In the genomic region with DNA sequence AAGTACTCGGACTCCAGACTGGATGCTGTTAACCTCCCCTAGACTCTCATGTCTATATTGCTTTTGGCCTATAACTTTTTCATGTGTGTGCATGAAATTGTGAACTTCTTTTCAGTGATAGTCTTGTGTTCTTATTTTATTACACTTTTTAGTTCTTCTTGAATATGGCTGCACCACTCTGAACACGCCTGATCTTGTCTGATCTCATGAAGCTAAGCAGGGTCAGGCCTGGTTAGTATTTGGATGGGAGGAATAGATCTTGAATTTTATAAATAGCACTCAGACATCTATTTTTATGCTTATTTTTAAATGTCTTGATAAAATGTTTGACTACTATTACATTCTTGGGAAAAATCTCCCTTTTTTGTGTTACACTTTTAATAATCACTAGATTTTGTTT, we compare ENCODE assay signal across 24 cellular contexts. TPM values are rescaled to one million over a fixed set of nuclear protein-coding genes. Genes with fewer than 3 reads are reported as not detected.
A peak's percentile ranks its signal among the peaks of the same experiment; 100 is the strongest.
DNase-seq lines count a peak whose midpoint lies in the region; ATAC-seq, FAIRE-seq and TF ChIP-seq lines count a peak whose summit lies in the region.
"Had no signal": no experiment of that assay in that cellular context is flagged by ENCODE, and none has a peak within 500 bp of the region (broad histone marks: within the 10 kb centered on the region; RNA-seq: fewer than 3 reads in every experiment).

No MANE protein-coding gene starts in this region.

- H3K27ac Mint-ChIP-seq in neural progenitor cell = no peak overlapping the region
- H3K27ac Mint-ChIP-seq in activated T-helper 2 cell treated with anti-CD3 and anti-CD28 coated beads, Interferon-gamma antibody, Interleukin-2, Interleukin-4, amounts not matched to agents 10 μg/mL and 5 μg/mL and 100 μg/mL, durations not matched to agents 14 hours and 24 hours and 36 hours = no peak overlapping the region
- H3K27ac Mint-ChIP-seq: activated CD4-positive, alpha-beta memory T cell treated with anti-CD3 and anti-CD28 coated beads for 36 hours; stimulated activated naive CD8-positive, alpha-beta T cell treated with anti-CD3 and anti-CD28 coated beads, Interleukin-15, Interleukin-2, amounts not matched to agents 100 ng/mL and 50 ng/mL, for 24 hours had no signal

- WGBS in prostate gland = 84% methylated on average over 2 of the region's 2 CpGs

- H3K36me3 Mint-ChIP-seq in neural progenitor cell = peaks cover 11% of the 10 kb centered on the region
- H3K36me3 Mint-ChIP-seq in activated T-helper 2 cell treated with anti-CD3 and anti-CD28 coated beads, Interferon-gamma antibody, Interleukin-2, Interleukin-4, amounts not matched to agents 10 μg/mL and 5 μg/mL and 100 μg/mL, durations not matched to agents 14 hours and 24 hours and 36 hours (ENCODE audit: low read depth) = peaks cover 9% of the 10 kb centered on the region

- dilution Hi-C loops in endothelial cell of umbilical vein (cut with MboI; ENCODE audit: extremely low pct_ligation_motif_present, low sequenced_read_pairs) = no loop called here

- H3F3A ChIP-seq in neural progenitor cell (ENCODE audit: low read depth) = peaks cover 15% of the 10 kb centered on the region

- H3K9me1 ChIP-seq in endothelial cell of umbilical vein (replicated peaks; ENCODE audit: control insufficient read depth, extremely low read depth, insufficient read depth, low read length) = no peaks in the 10 kb centered on the region

- H4K20me1 ChIP-seq in endothelial cell of umbilical vein (replicated peaks; ENCODE audit: control insufficient read depth, extremely low read depth, insufficient read depth, low read length) (no peaks in the 10 kb centered on the region), neural progenitor cell (ENCODE audit: low read depth) (no peaks in the 10 kb centered on the region)

- POLR2A ChIA-PET in endothelial cell of umbilical vein (lab: Charles Lee) = interaction anchor here (0.6 kb wide), 1 partner anchor 87 kb away, joined by 4 read pairs; no protein-coding TSS in a partner anchor

- TSS peak; percentile 71 for BruUV-seq in endothelial cell of umbilical vein (replicated peaks; lab: Mats Ljungman, UMichigan)

- H3K4me1 ChIP-seq in ACC112 (ENCODE audit: control insufficient read depth, insufficient read depth, low read length, unreplicated experiment) (peaks cover 14% of the 10 kb centered on the region), HUES6 (ENCODE audit: control insufficient read depth, insufficient read depth, low read length) (peaks cover 30% of the 10 kb centered on the region), endothelial cell of umbilical vein (ENCODE audit: control insufficient read depth, extremely low read depth, insufficient read depth, low read length) (peaks cover 6% of the 10 kb centered on the region), prostate gland (replicated peaks) (no peaks in the 10 kb centered on the region), neural progenitor cell (peaks cover 18% of the 10 kb centered on the region)

- H3K4me3 ChIP-seq in ACC112 (ENCODE audit: low read depth, low read length) = no peak overlapping the region
- no peak overlapping the region for H3K4me3 ChIP-seq in HUES6 (ENCODE audit: low read depth, low read length)
- H3K4me3 ChIP-seq in endothelial cell of umbilical vein (replicated peaks in 1 of 3; ENCODE audit: insufficient read depth in 1 of 3, low read depth in 1 of 3, low read length in 3 of 3) = no peak overlapping the region
- H3K4me3 ChIP-seq in prostate gland = no peak overlapping the region
- H3K4me3 ChIP-seq in neural progenitor cell = no peak overlapping the region
- H3K4me3 ChIP-seq: lung had no signal

- TF ChIP-seq POLR2A in endothelial cell of umbilical vein (IDR thresholded peaks at IDR 0.05; ENCODE audit: low read depth, low read length) = no peak
- no peak for TF ChIP-seq POLR2A in prostate gland (IDR thresholded peaks at IDR 0.05)

- no peak for ATAC-seq in GM18867 (IDR thresholded peaks at IDR 0.05; ENCODE audit: unreplicated experiment)

- DNase-seq in endothelial cell of umbilical vein (ENCODE audit: low read depth, low spot score) (peak; percentile 10), prostate gland (ENCODE audit: low spot score) (no peak), neural progenitor cell (ENCODE audit: low spot score) (no peak)
- DNase-seq in activated T-helper 2 cell treated with anti-CD3 and anti-CD28 coated beads, Interferon-gamma antibody, Interleukin-2, Interleukin-4, amounts not matched to agents 10 μg/mL and 5 μg/mL and 100 μg/mL, durations not matched to agents 14 hours and 24 hours and 36 hours (ENCODE audit: low spot score) = no peak
- DNase-seq: activated CD4-positive, alpha-beta memory T cell treated with anti-CD3 and anti-CD28 coated beads for 36 hours; activated CD4-positive, CD25-positive, alpha-beta regulatory T cell; activated naive CD4-positive, alpha-beta T cell treated with Interleukin-2 at 50 U/mL for 16 hours; amniotic stem cell; DMS53; GF-D8; islet precursor cell; NCI-H1105; NCI-H2029; NCI-H2227 treated with DMSO at 0.1 percent for 48 hours; NCI-H748 treated with DMSO at 0.1 percent for 48 hours; T-helper 9 cell; trophoblast cell had no signal

- H2AFZ ChIP-seq in ACC112 (ENCODE audit: low read length, unreplicated experiment) (peak overlapping the region; percentile 21), endothelial cell of umbilical vein (ENCODE audit: low read depth, low read length) (no peak overlapping the region), neural progenitor cell (replicated peaks) (no peak overlapping the region)

- peaks cover 16% of the 10 kb centered on the region for H3K9me3 Mint-ChIP-seq in neural progenitor cell
- peaks cover 13% of the 10 kb centered on the region for H3K9me3 Mint-ChIP-seq in activated T-helper 2 cell treated with anti-CD3 and anti-CD28 coated beads, Interferon-gamma antibody, Interleukin-2, Interleukin-4, amounts not matched to agents 10 μg/mL and 5 μg/mL and 100 μg/mL, durations not matched to agents 14 hours and 24 hours and 36 hours

- H3K79me2 ChIP-seq in ACC112 (ENCODE audit: control insufficient read depth, insufficient read depth, low read length, unreplicated experiment) = no peaks in the 10 kb centered on the region
- H3K79me2 ChIP-seq in endothelial cell of umbilical vein (ENCODE audit: control insufficient read depth, insufficient read depth, low read length) = no peaks in the 10 kb centered on the region
- H3K79me2 ChIP-seq in neural progenitor cell (ENCODE audit: low read depth) = no peaks in the 10 kb centered on the region

- H3K36me3 ChIP-seq in ACC112 (ENCODE audit: insufficient read depth, low read length) (peaks cover 14% of the 10 kb centered on the region; the same call in 1 of the 2 replicates), HUES6 (ENCODE audit: control insufficient read depth, insufficient read depth, low read length) (no peaks in the 10 kb centered on the region), endothelial cell of umbilical vein (ENCODE audit: control insufficient read depth in 2 of 2, extremely low read depth in 1 of 2, insufficient read depth in 2 of 2, low read length in 2 of 2) (no peaks in the 10 kb centered on the region), prostate gland (no peaks in the 10 kb centered on the region), neural progenitor cell (no peaks in the 10 kb centered on the region)
- H3K36me3 ChIP-seq: neutrophil had no signal

- H3K27me3 ChIP-seq in ACC112 (ENCODE audit: insufficient read depth, low read length) (no peaks in the 10 kb centered on the region), HUES6 (ENCODE audit: control insufficient read depth, insufficient read depth, low read length) (no peaks in the 10 kb centered on the region), endothelial cell of umbilical vein (ENCODE audit: control insufficient read depth in 2 of 2, insufficient read depth in 2 of 2, low read length in 2 of 2) (no peaks in the 10 kb centered on the region), prostate gland (replicated peaks; ENCODE audit: insufficient read depth) (no peaks in the 10 kb centered on the region), neural progenitor cell (no peaks in the 10 kb centered on the region)

- H3K4me1 Mint-ChIP-seq in neural progenitor cell = peaks cover 10% of the 10 kb centered on the region
- H3K4me1 Mint-ChIP-seq in activated T-helper 2 cell treated with anti-CD3 and anti-CD28 coated beads, Interferon-gamma antibody, Interleukin-2, Interleukin-4, amounts not matched to agents 10 μg/mL and 5 μg/mL and 100 μg/mL, durations not matched to agents 14 hours and 24 hours and 36 hours (ENCODE audit: low read depth) = peaks cover 2% of the 10 kb centered on the region

- CTCF ChIA-PET in endothelial cell of umbilical vein (lab: Charles Lee) = interaction anchor here (1.1 to 3.9 kb wide), 16 partner anchors 9 to 159 kb away, joined by 3 to 62 read pairs (median 6); a partner anchor contains a TSS

- intact Hi-C loops in endothelial cell of umbilical vein (cut with micrococcal nuclease) (loop anchor here (1.0 kb wide), 4 partner anchors 39 to 160 kb away; no protein-coding TSS in a partner anchor), prostate gland (cut with DNase I) (loop anchor here (10.0 kb wide), 2 partner anchors 68 to 238 kb away; no protein-coding TSS in a partner anchor)
- intact Hi-C loops in activated T-helper 2 cell treated with anti-CD3 and anti-CD28 coated beads, Interferon-gamma antibody, Interleukin-2, Interleukin-4, amounts not matched to agents 10 μg/mL and 5 μg/mL and 100 μg/mL, durations not matched to agents 14 hours and 24 hours and 36 hours (cut with micrococcal nuclease) = no loop called here

- FAIRE-seq in endothelial cell of umbilical vein (lab: Jason Lieb, UNC) = no peak

- H3K4me2 ChIP-seq in endothelial cell of umbilical vein (ENCODE audit: insufficient read depth, low read length) (no peak overlapping the region), neural progenitor cell (no peak overlapping the region)

- H3K9ac ChIP-seq in HUES6 (ENCODE audit: low read length) (no peak overlapping the region), endothelial cell of umbilical vein (replicated peaks; ENCODE audit: extremely low read depth, insufficient read depth, low read length) (no peak overlapping the region), neural progenitor cell (no peak overlapping the region)

- no peak overlapping the region for H3K4me3 Mint-ChIP-seq in neural progenitor cell
- H3K4me3 Mint-ChIP-seq in activated T-helper 2 cell treated with anti-CD3 and anti-CD28 coated beads, Interferon-gamma antibody, Interleukin-2, Interleukin-4, amounts not matched to agents 10 μg/mL and 5 μg/mL and 100 μg/mL, durations not matched to agents 14 hours and 24 hours and 36 hours (ENCODE audit: low read depth) = no peak overlapping the region
- H3K4me3 Mint-ChIP-seq: activated CD4-positive, alpha-beta memory T cell treated with anti-CD3 and anti-CD28 coated beads for 36 hours; CD8-positive, alpha-beta memory T cell; stimulated activated naive CD8-positive, alpha-beta T cell treated with anti-CD3 and anti-CD28 coated beads, Interleukin-15, Interleukin-2, amounts not matched to agents 100 ng/mL and 50 ng/mL, for 24 hours had no signal

- TF ChIP-seq CTCF in endothelial cell of umbilical vein (IDR thresholded peaks at IDR 0.05; ENCODE audit: extremely low read depth in 1 of 2, insufficient read depth in 1 of 2, low read depth in 1 of 2, low read length in 2 of 2) (no peak), prostate gland (IDR thresholded peaks at IDR 0.05) (no peak), neural progenitor cell (IDR thresholded peaks at IDR 0.05) (no peak)

- H3K9me3 ChIP-seq in HUES6 (ENCODE audit: control insufficient read depth, insufficient read depth, low read depth, low read length) (peaks cover 7% of the 10 kb centered on the region), endothelial cell of umbilical vein (replicated peaks; ENCODE audit: control insufficient read depth, insufficient read depth, low read length) (peaks cover 2% of the 10 kb centered on the region), prostate gland (no peaks in the 10 kb centered on the region), neural progenitor cell (ENCODE audit: low read depth) (peaks cover 5% of the 10 kb centered on the region)
- H3K9me3 ChIP-seq: neutrophil had no signal

- H3K27ac ChIP-seq in ACC112 (ENCODE audit: low read depth, low read length) (peak overlapping the region; percentile 61), HUES6 (ENCODE audit: low read depth, low read length) (peak overlapping the region; percentile 86; the same call in 1 of the 2 replicates), endothelial cell of umbilical vein (ENCODE audit: insufficient read depth, low read depth, low read length) (no peak overlapping the region), prostate gland (peak overlapping the region; percentile 47 to 56), neural progenitor cell (no peak overlapping the region)
- H3K27ac ChIP-seq: neutrophil had no signal

- H3K27me3 Mint-ChIP-seq in neural progenitor cell (ENCODE audit: insufficient read depth, low read depth) = peaks cover 2% of the 10 kb centered on the region
- H3K27me3 Mint-ChIP-seq in activated T-helper 2 cell treated with anti-CD3 and anti-CD28 coated beads, Interferon-gamma antibody, Interleukin-2, Interleukin-4, amounts not matched to agents 10 μg/mL and 5 μg/mL and 100 μg/mL, durations not matched to agents 14 hours and 24 hours and 36 hours (ENCODE audit: low read depth) = peaks cover 13% of the 10 kb centered on the region
- H3K27me3 Mint-ChIP-seq: activated CD4-positive, alpha-beta memory T cell treated with anti-CD3 and anti-CD28 coated beads for 36 hours; stimulated activated naive CD8-positive, alpha-beta T cell treated with anti-CD3 and anti-CD28 coated beads, Interleukin-15, Interleukin-2, amounts not matched to agents 100 ng/mL and 50 ng/mL, for 24 hours had no signal

RNA-seq across cellular contexts. Expression of a gene that starts 22.4 kb away (rescaled TPM):
- total RNA-seq in endothelial cell of umbilical vein (not detected in 2 replicates), prostate gland (10 to 100 TPM in 1 of 2 donors, 1 to 10 TPM in 1; 1.9 to 17.8 TPM), neural progenitor cell (ENCODE audit: low replicate concordance) (0.59 and 3.7 TPM in 2 replicates)
- polyA plus RNA-seq in endothelial cell of umbilical vein = 0.06 and 0.07 TPM in 2 replicates
- 0.21 and 0.22 TPM in 2 replicates for polyA plus RNA-seq in endothelial cell of umbilical vein (2011; cell fraction: cytosol; rRNA removed)
- 0.34 and 0.49 TPM in 2 replicates for polyA plus RNA-seq in endothelial cell of umbilical vein (2011; cell fraction: nucleus; rRNA removed)
- polyA plus RNA-seq in endothelial cell of umbilical vein (2012) = 0.52 and 0.54 TPM in 2 replicates
- 0.23 and 0.29 TPM in 2 replicates for polyA minus RNA-seq in endothelial cell of umbilical vein
- 1.3 TPM for polyA minus RNA-seq in endothelial cell of umbilical vein (2011; cell fraction: cytosol; rRNA and poly(A)+ RNA removed)
- polyA minus RNA-seq in endothelial cell of umbilical vein (2011; cell fraction: nucleus; rRNA and poly(A)+ RNA removed) = not detected in 2 replicates
- total RNA-seq in activated T-helper 2 cell treated with anti-CD3 and anti-CD28 coated beads, Interferon-gamma antibody, Interleukin-2, Interleukin-4, amounts not matched to agents 10 μg/mL and 5 μg/mL and 100 μg/mL, durations not matched to agents 14 hours and 24 hours and 36 hours = 1.1 and 1.3 TPM in 2 replicates
- total RNA-seq: CD8-positive, alpha-beta memory T cell had no signal

RNA-seq across cellular contexts. Expression of a gene that starts 49.3 kb away (rescaled TPM):
- 36.0 and 44.1 TPM in 2 replicates for total RNA-seq in endothelial cell of umbilical vein
- 15.8 and 17.6 TPM in 2 replicates for polyA plus RNA-seq in endothelial cell of umbilical vein
- 20.4 and 22.2 TPM in 2 replicates for polyA plus RNA-seq in endothelial cell of umbilical vein (2011; cell fraction: cytosol; rRNA removed)
- 32.8 and 45.2 TPM in 2 replicates for polyA plus RNA-seq in endothelial cell of umbilical vein (2011; cell fraction: nucleus; rRNA removed)
- 42.4 and 47.6 TPM in 2 replicates for polyA plus RNA-seq in endothelial cell of umbilical vein (2012)
- polyA minus RNA-seq in endothelial cell of umbilical vein = 4.0 and 6.3 TPM in 2 replicates
- polyA minus RNA-seq in endothelial cell of umbilical vein (2011; cell fraction: cytosol; rRNA and poly(A)+ RNA removed) = 22.3 TPM
- polyA minus RNA-seq in endothelial cell of umbilical vein (2011; cell fraction: nucleus; rRNA and poly(A)+ RNA removed) = 10.5 and 10.9 TPM in 2 replicates
- total RNA-seq in prostate gland = 10 to 100 TPM; 43.4 to 44.5 TPM
- total RNA-seq in neural progenitor cell (ENCODE audit: low replicate concordance) = 44.0 and 52.0 TPM in 2 replicates
- 44.5 and 48.6 TPM in 2 replicates for total RNA-seq in activated T-helper 2 cell treated with anti-CD3 and anti-CD28 coated beads, Interferon-gamma antibody, Interleukin-2, Interleukin-4, amounts not matched to agents 10 μg/mL and 5 μg/mL and 100 μg/mL, durations not matched to agents 14 hours and 24 hours and 36 hours

Comparison
In these comparisons a context has a peak if more than half of its experiments do, and no peak if none do; other contexts are left out.
1. H3K27ac ChIP-seq: peak in ACC112 (single experiment), HUES6 (single experiment) and prostate gland (2 of 2); none in endothelial cell of umbilical vein (single experiment) and neural progenitor cell (single experiment).